In genomic region chr1:5415621-5416020, GRCh38 we compare ENCODE assay signal across 18 cellular contexts.
"Had no signal": no experiment of that assay in that cellular context is flagged by ENCODE, and none has a peak within 500 bp of the region (broad histone marks: within the 10 kb centered on the region; RNA-seq: fewer than 3 reads in every experiment).

No MANE protein-coding gene starts in this region.

- H3K27me3 ChIP-seq: neutrophil, pancreas, tibial nerve, vagina had no signal

- H3K4me1 ChIP-seq: esophagus muscularis mucosa, pancreas, tibial nerve, vagina had no signal

- H3K36me3 Mint-ChIP-seq: activated CD8-positive, alpha-beta memory T cell treated with anti-CD3 and anti-CD28 coated beads, Interleukin-2, amount 10 ng/mL, durations not matched to agents 7 days and 5 days; activated naive CD8-positive, alpha-beta T cell; naive thymus-derived CD4-positive, alpha-beta T cell had no signal

- H3K4me1 Mint-ChIP-seq: activated B cell treated with CpG ODN at 0.5 μM for 24 hours had no signal

- H3K36me3 ChIP-seq: esophagus muscularis mucosa, neutrophil, pancreas, tibial nerve, vagina had no signal

- ATAC-seq: activated CD8-positive, alpha-beta memory T cell treated with anti-CD3 and anti-CD28 coated beads, Interleukin-2, amount 10 ng/mL, durations not matched to agents 7 days and 5 days; left cardiac atrium; naive thymus-derived CD4-positive, alpha-beta T cell; pancreas; stimulated activated naive CD8-positive, alpha-beta T cell treated with anti-CD3 and anti-CD28 coated beads, Interleukin-15, Interleukin-2, amounts not matched to agents 100 U/mL and 50 U/mL, for 24 hours had no signal

- H3K27me3 Mint-ChIP-seq: activated B cell treated with CpG ODN at 0.5 μM for 24 hours; activated CD4-positive, alpha-beta memory T cell treated with anti-CD3 and anti-CD28 coated beads, Interleukin-2, amount 10 ng/mL, durations not matched to agents 7 days and 5 days; activated naive CD8-positive, alpha-beta T cell; dendritic cell treated with granulocyte-macrophage colony-stimulating factor and Interleukin-4, amounts not matched to agents 40 ng/mL and 50 ng/mL, for 4 days had no signal

- DNase-seq: activated B cell treated with CpG ODN at 0.5 μM for 24 hours; activated CD4-positive, alpha-beta memory T cell treated with anti-CD3 and anti-CD28 coated beads, Interleukin-2, amount 10 ng/mL, durations not matched to agents 7 days and 5 days; activated CD4-positive, alpha-beta T cell treated with anti-CD3 and anti-CD28 coated beads for 4 hours; activated CD8-positive, alpha-beta memory T cell treated with anti-CD3 and anti-CD28 coated beads, Interleukin-2, amount 10 ng/mL, durations not matched to agents 7 days and 5 days; effector CD8-positive, alpha-beta T cell; left cardiac atrium; mesenchymal stem cell; naive thymus-derived CD4-positive, alpha-beta T cell; pancreas; stimulated activated naive CD8-positive, alpha-beta T cell treated with anti-CD3 and anti-CD28 coated beads, Interleukin-15, Interleukin-2, amounts not matched to agents 100 U/mL and 50 U/mL, for 24 hours; substantia nigra; T-helper 9 cell had no signal

- H3K4me3 ChIP-seq: esophagus muscularis mucosa, pancreas, tibial nerve, vagina had no signal

- H3K27ac ChIP-seq: esophagus muscularis mucosa, neutrophil, pancreas, tibial nerve, vagina had no signal

- H3K27ac Mint-ChIP-seq: activated B cell treated with CpG ODN at 0.5 μM for 24 hours; activated CD4-positive, alpha-beta memory T cell treated with anti-CD3 and anti-CD28 coated beads, Interleukin-2, amount 10 ng/mL, durations not matched to agents 7 days and 5 days; activated CD8-positive, alpha-beta memory T cell treated with anti-CD3 and anti-CD28 coated beads, Interleukin-2, amount 10 ng/mL, durations not matched to agents 7 days and 5 days; activated naive CD8-positive, alpha-beta T cell; dendritic cell treated with granulocyte-macrophage colony-stimulating factor and Interleukin-4, amounts not matched to agents 40 ng/mL and 50 ng/mL, for 4 days had no signal

- H3K9me3 ChIP-seq: esophagus muscularis mucosa, neutrophil, pancreas, tibial nerve, vagina had no signal

- H3K4me3 Mint-ChIP-seq: activated B cell treated with CpG ODN at 0.5 μM for 24 hours; activated CD4-positive, alpha-beta memory T cell treated with anti-CD3 and anti-CD28 coated beads, Interleukin-2, amount 10 ng/mL, durations not matched to agents 7 days and 5 days; activated CD8-positive, alpha-beta memory T cell treated with anti-CD3 and anti-CD28 coated beads, Interleukin-2, amount 10 ng/mL, durations not matched to agents 7 days and 5 days; activated naive CD8-positive, alpha-beta T cell; dendritic cell treated with granulocyte-macrophage colony-stimulating factor and Interleukin-4, amounts not matched to agents 40 ng/mL and 50 ng/mL, for 4 days had no signal

- H3K9me3 Mint-ChIP-seq: activated B cell treated with CpG ODN at 0.5 μM for 24 hours; activated CD4-positive, alpha-beta memory T cell treated with anti-CD3 and anti-CD28 coated beads, Interleukin-2, amount 10 ng/mL, durations not matched to agents 7 days and 5 days; dendritic cell treated with granulocyte-macrophage colony-stimulating factor and Interleukin-4, amounts not matched to agents 40 ng/mL and 50 ng/mL, for 4 days; naive thymus-derived CD4-positive, alpha-beta T cell had no signal
